2 cellular contexts compared by ENCODE assay signal in genomic region chr9:98559568-98559967, GRCh38.
TF ChIP-seq lines count a peak whose summit lies in the region.

No MANE protein-coding gene starts in this region.

TF ChIP-seq in liver, 16 proteins besides CTCF, POLR2A, EP300 and RAD21:
- TF ChIP-seq ZBTB33 (IDR thresholded peaks at IDR 0.05) (no peak), RXRA (IDR thresholded peaks at IDR 0.05) (peak; percentile 7 to 13), TAF1 (conservative IDR thresholded peaks at IDR 0.05) (no peak), HNF4A (conservative IDR thresholded peaks at IDR 0.05) (peak in 1 of 2 donors; percentile 5), JUND (IDR thresholded peaks at IDR 0.05) (no peak), GABPA (IDR thresholded peaks at IDR 0.05 in 1 of 2, conservative IDR thresholded peaks at IDR 0.05 in 1 of 2) (no peak), ATF3 (IDR thresholded peaks at IDR 0.05) (no peak), HNF4G (IDR thresholded peaks at IDR 0.05) (no peak)

TF ChIP-seq in HepG2, 621 proteins besides CTCF, POLR2A, EP300 and RAD21 (continued from another document):
- no peak for TF ChIP-seq HMGXB4 (CRISPR knock-in tag; IDR thresholded peaks at IDR 0.05; ENCODE audit: borderline replicate concordance in 1 of 2, low read depth in 1 of 2)
- no peak for TF ChIP-seq PRPF4 (IDR thresholded peaks at IDR 0.05; ENCODE audit: low read depth, low read length, poor library complexity, severe bottlenecking)
- TF ChIP-seq ZNF362 (CRISPR knock-in tag; IDR thresholded peaks at IDR 0.05; ENCODE audit: borderline replicate concordance): no peak
- no peak for TF ChIP-seq ZNF44 (CRISPR knock-in tag; IDR thresholded peaks at IDR 0.05)
- TF ChIP-seq ATAD3A (CRISPR knock-in tag; IDR thresholded peaks at IDR 0.05): no peak
- TF ChIP-seq CHCHD3 (CRISPR knock-in tag; IDR thresholded peaks at IDR 0.05): no peak
